ENCODE assay signal across 11 cellular contexts in genomic region chr12:18454330-18454729, GRCh38.
DNase-seq lines count a peak whose midpoint lies in the region; ATAC-seq and TF ChIP-seq lines count a peak whose summit lies in the region.
"Had no signal": no experiment of that assay in that cellular context is flagged by ENCODE, and none has a peak within 500 bp of the region (broad histone marks: within the 10 kb centered on the region; RNA-seq: fewer than 3 reads in every experiment).

No MANE protein-coding gene starts in this region.

- H3K27ac ChIP-seq in iPS-20b (ENCODE audit: low read length) (peak overlapping the region; percentile 58), substantia nigra (ENCODE audit: low read depth, low read length, poor library complexity, severe bottlenecking) (no peak overlapping the region)

- no peaks in the 10 kb centered on the region; the same call in 1 of the 2 replicates for H3K9me3 ChIP-seq in iPS-20b (ENCODE audit: insufficient read depth, low read depth, low read length)

- H3K9ac ChIP-seq in iPS-20b (ENCODE audit: low read depth, low read length): peak overlapping the region; percentile 54; the same call in 1 of the 2 replicates

- H3K4me1 ChIP-seq in iPS-20b (ENCODE audit: insufficient read depth, low read length): peaks cover 41% of the 10 kb centered on the region

- ATAC-seq in stimulated activated naive CD8-positive, alpha-beta T cell treated with anti-CD3 and anti-CD28 coated beads, Interleukin-15, Interleukin-2, amounts not matched to agents 100 U/mL and 50 U/mL, for 24 hours: no peak

- no peak for TF ChIP-seq CTCF in choroid plexus epithelial cell (conservative IDR thresholded peaks at IDR 0.05; ENCODE audit: low read depth, low read length)
- TF ChIP-seq CTCF in retinal pigment epithelial cell (conservative IDR thresholded peaks at IDR 0.05; ENCODE audit: low read depth, low read length): no peak

- H3K4me3 ChIP-seq in choroid plexus epithelial cell (ENCODE audit: low read depth, low read length): no peak overlapping the region
- peak overlapping the region; percentile 5; the same call in 1 of the 2 replicates for H3K4me3 ChIP-seq in iPS-20b (ENCODE audit: low read length)
- no peak overlapping the region for H3K4me3 ChIP-seq in retinal pigment epithelial cell (ENCODE audit: low read length)

- no peaks in the 10 kb centered on the region for H3K36me3 ChIP-seq in iPS-20b (ENCODE audit: insufficient read depth, low read depth, low read length)

- no peaks in the 10 kb centered on the region for H3K27me3 ChIP-seq in iPS-20b (ENCODE audit: insufficient read depth, low read length)

- peak; percentile 1 for DNase-seq in HT1080 (ENCODE audit: low read depth)
- DNase-seq in choroid plexus epithelial cell (ENCODE audit: low read depth): peak; percentile 12
- peak; percentile 55 for DNase-seq in retinal pigment epithelial cell (ENCODE audit: low read depth)
- DNase-seq in NCI-H2081 (lab: John Stamatoyannopoulos, UW): no peak
- no peak for DNase-seq in substantia nigra (lab: John Stamatoyannopoulos, UW)
- no peak for DNase-seq in stimulated activated naive CD8-positive, alpha-beta T cell treated with anti-CD3 and anti-CD28 coated beads, Interleukin-15, Interleukin-2, amounts not matched to agents 100 U/mL and 50 U/mL, for 24 hours
- DNase-seq: AML-193, NCI-H187, NCI-H526 treated with DMSO at 0.1 percent for 48 hours, SIG-M5 had no signal

Comparison
In these comparisons a context has a peak if more than half of its experiments do, and no peak if none do; other contexts are left out.
1. DNase-seq: peak in HT1080 (single experiment), choroid plexus epithelial cell (single experiment) and retinal pigment epithelial cell (single experiment); none in NCI-H2081 (0 of 2), substantia nigra (0 of 49) and stimulated activated naive CD8-positive, alpha-beta T cell treated with anti-CD3 and anti-CD28 coated beads, Interleukin-15, Interleukin-2, amounts not matched to agents 100 U/mL and 50 U/mL, for 24 hours (single experiment).